In genomic region chr15:55408976-55409375, GRCh38 we compare ENCODE assay signal across 8 cellular contexts. TPM values are rescaled to one million over a fixed set of nuclear protein-coding genes. Genes with fewer than 3 reads are reported as not detected.
DNase-seq lines count a peak whose midpoint lies in the region; ATAC-seq and TF ChIP-seq lines count a peak whose summit lies in the region.
"Not testable (repeated sequence)": the region's sequence is repeated elsewhere in the genome, so short reads cannot be mapped to it uniquely, and the experiment has no call there.

No MANE protein-coding gene starts in this region.

- H3K4me3 ChIP-seq in GM12864 (ENCODE audit: low read depth, low read length) (peak overlapping the region; percentile 79; the same call in 1 of the 2 replicates), PC-3 (ENCODE audit: low read length) (peak overlapping the region; percentile 79), sigmoid colon (peak overlapping the region; percentile 64 to 94 (median 81)), uterus (peak overlapping the region; percentile 49 to 66)

- peaks cover 15% of the 10 kb centered on the region for H3K4me1 Mint-ChIP-seq in activated T-cell treated with anti-CD3 and anti-CD28 coated beads, Interleukin-2, amount 50 U/mL, for 4 hours (ENCODE audit: low read depth)
- peaks cover 24% of the 10 kb centered on the region for H3K4me1 Mint-ChIP-seq in central memory CD8-positive, alpha-beta T cell
- H3K4me1 Mint-ChIP-seq in glutamatergic neuron (ENCODE audit: low read depth, unreplicated experiment); mesothelial cell of epicardium: not testable (repeated sequence)

- H2AFZ ChIP-seq in PC-3 (ENCODE audit: low read length), result peak overlapping the region; percentile 99

- CTCF ChIA-PET in PC-3 (lab: Charles Lee), result interaction anchor here (0.7 to 1.7 kb wide), 5 partner anchors 25 to 233 kb away, joined by 3 to 18 read pairs (median 7); no protein-coding TSS in a partner anchor

- H3K27ac ChIP-seq in PC-3 (ENCODE audit: low read length) (peak overlapping the region; percentile 37), sigmoid colon (peak overlapping the region; percentile 90 to 97 (median 92)), uterus (peak overlapping the region; percentile 71 to 83)

- not testable (repeated sequence) for H3K9me3 Mint-ChIP-seq in activated T-cell treated with anti-CD3 and anti-CD28 coated beads, Interleukin-2, amount 50 U/mL, for 4 hours; central memory CD8-positive, alpha-beta T cell; glutamatergic neuron (ENCODE audit: unreplicated experiment); mesothelial cell of epicardium

- intact Hi-C loops in PC-3 (cut with micrococcal nuclease), result loop anchor here (1.0 to 10.0 kb wide), 4 partner anchors 20 to 92 kb away; partner anchors contain the start of genes PIGB and PIGBOS1
- intact Hi-C loops in sigmoid colon (cut with DNase I), result loop anchor here (5.0 kb wide), 1 partner anchor 212 kb away; the partner anchor contains the start of gene RSL24D1
- intact Hi-C loops in uterus (cut with DNase I; ENCODE audit: low total_unique reads), result not testable (repeated sequence)

- not testable (repeated sequence) for H3K27me3 ChIP-seq in PC-3 (ENCODE audit: low read length); sigmoid colon; uterus

- H3K36me3 Mint-ChIP-seq in activated T-cell treated with anti-CD3 and anti-CD28 coated beads, Interleukin-2, amount 50 U/mL, for 4 hours (ENCODE audit: insufficient read depth); central memory CD8-positive, alpha-beta T cell (ENCODE audit: insufficient read depth); glutamatergic neuron (ENCODE audit: unreplicated experiment); mesothelial cell of epicardium: not testable (repeated sequence)

- peak overlapping the region; percentile 90 for H3K4me2 ChIP-seq in PC-3 (ENCODE audit: low read length)

- H3K27ac Mint-ChIP-seq in central memory CD8-positive, alpha-beta T cell (ENCODE audit: low read depth), result peak overlapping the region; percentile 88
- H3K27ac Mint-ChIP-seq in glutamatergic neuron (ENCODE audit: unreplicated experiment) (peak overlapping the region; percentile 97), mesothelial cell of epicardium (peak overlapping the region; percentile 93)

- not testable (repeated sequence) for H3K36me3 ChIP-seq in PC-3 (ENCODE audit: low read depth, low read length); sigmoid colon; uterus

- TF ChIP-seq POLR2A in sigmoid colon (IDR thresholded peaks at IDR 0.05); uterus (IDR thresholded peaks at IDR 0.05): not testable (repeated sequence)

- not testable (repeated sequence) for H4K20me1 ChIP-seq in PC-3 (ENCODE audit: low read length)

- H3K9me3 ChIP-seq in PC-3 (ENCODE audit: low read length); sigmoid colon; uterus: not testable (repeated sequence)

- H3K27me3 Mint-ChIP-seq in activated T-cell treated with anti-CD3 and anti-CD28 coated beads, Interleukin-2, amount 50 U/mL, for 4 hours (ENCODE audit: low read depth); central memory CD8-positive, alpha-beta T cell; glutamatergic neuron (ENCODE audit: unreplicated experiment); mesothelial cell of epicardium (ENCODE audit: low read depth): not testable (repeated sequence)

- WGBS in sigmoid colon, 2 donors, result 43 to 63% methylated on average over 14 of the region's 14 CpGs

- POLR2A ChIA-PET in PC-3 (lab: Charles Lee; ENCODE audit: unreplicated experiment), result interaction anchor here (0.6 to 0.8 kb wide), 3 partner anchors 36 to 205 kb away, joined by 3 to 7 read pairs (median 4); no protein-coding TSS in a partner anchor

- not testable (repeated sequence) for DNase-seq in GM12864 (ENCODE audit: low read depth); PC-3; activated T-cell treated with anti-CD3 and anti-CD28 coated beads, Interleukin-2, amount 50 U/mL, for 4 hours; central memory CD8-positive, alpha-beta T cell (ENCODE audit: low spot score in 2 of 2); glutamatergic neuron; mesothelial cell of epicardium (ENCODE audit: low spot score in 2 of 2, unreplicated experiment in 2 of 2); sigmoid colon; uterus

- H3K9me2 ChIP-seq in PC-3 (replicated peaks; ENCODE audit: low read length), result not testable (repeated sequence)

- H3K9ac ChIP-seq in PC-3 (ENCODE audit: low read length), result peak overlapping the region; percentile 72

- TF ChIP-seq CTCF in GM12864 (IDR thresholded peaks at IDR 0.05; ENCODE audit: low read depth, low read length, missing control alignments); PC-3 (conservative IDR thresholded peaks at IDR 0.05; ENCODE audit: low read depth, low read length); glutamatergic neuron (IDR thresholded peaks at IDR 0.05; ENCODE audit: partially characterized antibody, unreplicated experiment); mesothelial cell of epicardium (IDR thresholded peaks at IDR 0.05; ENCODE audit: unreplicated experiment); sigmoid colon (IDR thresholded peaks at IDR 0.05); uterus (IDR thresholded peaks at IDR 0.05): not testable (repeated sequence)

- peak overlapping the region; percentile 89 for H3K4me3 Mint-ChIP-seq in activated T-cell treated with anti-CD3 and anti-CD28 coated beads, Interleukin-2, amount 50 U/mL, for 4 hours
- H3K4me3 Mint-ChIP-seq in central memory CD8-positive, alpha-beta T cell, result peak overlapping the region; percentile 87
- H3K4me3 Mint-ChIP-seq in glutamatergic neuron (ENCODE audit: unreplicated experiment) (peak overlapping the region; percentile 96), mesothelial cell of epicardium (peak overlapping the region; percentile 80)

- ATAC-seq in PC-3; activated T-cell treated with anti-CD3 and anti-CD28 coated beads, Interleukin-2, amount 50 U/mL, for 4 hours; central memory CD8-positive, alpha-beta T cell (replicated peaks; ENCODE audit: extremely low read depth, poor library complexity, severe bottlenecking): not testable (repeated sequence)

- not testable (repeated sequence) for TF ChIP-seq EP300 in sigmoid colon (IDR thresholded peaks at IDR 0.05)

- BruUV-seq in PC-3 (replicated peaks; lab: Mats Ljungman, UMichigan), result not testable (repeated sequence)

- not testable (repeated sequence) for H3K79me2 ChIP-seq in PC-3 (ENCODE audit: low read length)

- H3F3A ChIP-seq in PC-3 (ENCODE audit: low read length, unreplicated experiment), result not testable (repeated sequence)

- not testable (repeated sequence) for H3K4me1 ChIP-seq in PC-3 (ENCODE audit: insufficient read depth, low read length); uterus
- peaks cover 0 to 42% (median 23%) of the 10 kb centered on the region in 4 donors for H3K4me1 ChIP-seq in sigmoid colon

RNA-seq across cellular contexts. Expression of gene PIERCE2, which starts 0.7 kb away (rescaled TPM):
- total RNA-seq in PC-3 (2014; rRNA removed) (0.63 and 3.1 TPM in 2 replicates), glutamatergic neuron (ENCODE audit: unreplicated experiment) (1.9 TPM), mesothelial cell of epicardium (1.4 to 2.2 TPM (median 1.6 TPM) in 3 replicates), sigmoid colon (1 to 10 TPM in 3 of 4 donors, under 1 TPM in 1; 0.81 to 6.6 (median 5.3) TPM), uterus (1 to 10 TPM in 1 of 4 donors, not detected in 3; 1.4 TPM)
- under 1 TPM in 2 of 3 donors, not detected in 1; 0.30 to 0.76 TPM for total RNA-seq in activated T-cell treated with anti-CD3 and anti-CD28 coated beads, Interleukin-2, amount 50 U/mL, for 4 hours
- polyA plus RNA-seq in sigmoid colon, result 10 to 100 TPM in 2 of 3 donors, 1 to 10 TPM in 1; 4.3 to 24.0 (median 20.4) TPM

RNA-seq across cellular contexts. Expression of gene CCPG1, which starts 0.8 kb away (rescaled TPM):
- 7.5 and 7.8 TPM in 2 replicates for total RNA-seq in PC-3 (2014; rRNA removed)
- total RNA-seq in activated T-cell treated with anti-CD3 and anti-CD28 coated beads, Interleukin-2, amount 50 U/mL, for 4 hours, result 1 to 10 TPM; 7.1 to 9.9 (median 7.1) TPM
- 30.8 TPM for total RNA-seq in glutamatergic neuron (ENCODE audit: unreplicated experiment)
- 18.4 to 21.3 TPM (median 19.2 TPM) in 3 replicates for total RNA-seq in mesothelial cell of epicardium
- 10 to 100 TPM; 49.0 to 58.7 (median 55.4) TPM for total RNA-seq in sigmoid colon
- polyA plus RNA-seq in sigmoid colon, result 10 to 100 TPM in 1 of 3 donors, 1 to 10 TPM in 2; 7.6 to 23.6 (median 8.4) TPM
- 10 to 100 TPM; 50.1 to 79.7 (median 68.3) TPM for total RNA-seq in uterus

Comparison
In these comparisons a context has a peak if more than half of its experiments do, and no peak if none do; other contexts are left out.
1. H3K27ac ChIP-seq: peak in every context shown above with its lines; median percentile 92 in sigmoid colon; 77 in uterus; 37 in PC-3.